8 cellular contexts compared by ENCODE assay signal in the genomic region with DNA sequence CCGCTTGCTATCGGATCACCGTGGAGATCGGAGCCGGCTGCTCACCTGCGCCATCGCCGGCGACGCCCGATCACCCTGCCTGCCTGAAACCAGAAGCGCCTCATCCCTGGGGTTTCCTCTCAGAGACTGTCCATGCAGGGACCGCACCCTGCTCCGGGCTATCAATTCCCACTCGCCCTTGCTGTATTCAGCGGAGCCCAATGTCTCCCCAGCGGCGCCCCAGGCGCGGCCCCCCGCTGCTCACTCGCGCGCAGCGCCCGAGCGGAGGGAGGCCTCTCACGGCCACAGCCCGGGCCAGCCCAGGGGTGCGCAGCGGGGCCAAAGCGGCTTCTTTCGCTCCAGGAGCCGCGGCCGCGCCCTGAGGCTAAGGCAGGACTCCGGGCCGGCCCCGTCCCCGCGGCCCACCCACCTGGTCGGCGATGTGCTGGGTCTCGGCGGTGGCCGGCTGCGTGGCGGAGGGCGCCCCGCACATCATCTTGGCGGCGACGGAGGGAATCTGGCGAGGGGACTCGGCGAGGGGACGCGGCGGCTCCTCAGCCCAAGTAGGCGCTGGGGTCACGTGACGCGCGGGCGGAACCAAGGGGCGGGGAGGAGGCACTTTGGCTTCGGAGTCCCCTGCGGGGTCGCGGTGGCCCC. TPM values are rescaled to one million over a fixed set of nuclear protein-coding genes. Genes with fewer than 3 reads are reported as not detected.
DNase-seq lines count a peak whose midpoint lies in the region; ATAC-seq lines count a peak whose summit lies in the region.

A gene with protein sequence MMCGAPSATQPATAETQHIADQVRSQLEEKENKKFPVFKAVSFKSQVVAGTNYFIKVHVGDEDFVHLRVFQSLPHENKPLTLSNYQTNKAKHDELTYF (minus strand): TSS at position 514 of the 636 bp plus-strand sequence. CDS start 39 bp downstream, at position 475.

- H3K9me3 ChIP-seq in ectodermal cell (ENCODE audit: control insufficient read depth, low read length), result no peaks in the 10 kb centered on the region

- H3K27ac Mint-ChIP-seq in activated CD8-positive, alpha-beta T cell treated with anti-CD3 and anti-CD28 coated beads, Interleukin-2, amount 10 ng/mL, durations not matched to agents 7 days and 5 days, result peak within 1 kb of the TSS; percentile 82

- H3K27me3 ChIP-seq in ectodermal cell (ENCODE audit: control insufficient read depth, insufficient read depth, low read length, poor library complexity, severe bottlenecking), result no peaks in the 10 kb centered on the region

- peaks cover 7% of the 10 kb centered on the region for H3K36me3 ChIP-seq in ectodermal cell (ENCODE audit: control insufficient read depth, insufficient read depth, low read length)

- peaks cover 32% of the 10 kb centered on the region for H3K36me3 Mint-ChIP-seq in activated CD8-positive, alpha-beta T cell treated with anti-CD3 and anti-CD28 coated beads, Interleukin-2, amount 10 ng/mL, durations not matched to agents 7 days and 5 days (ENCODE audit: low read depth)

- peaks cover 12% of the 10 kb centered on the region for H3K4me1 ChIP-seq in ectodermal cell (ENCODE audit: control insufficient read depth, insufficient read depth, low read length)

- no peaks in the 10 kb centered on the region for H3K9me3 Mint-ChIP-seq in activated CD8-positive, alpha-beta T cell treated with anti-CD3 and anti-CD28 coated beads, Interleukin-2, amount 10 ng/mL, durations not matched to agents 7 days and 5 days (ENCODE audit: insufficient read depth)

- peak; percentile 34 for DNase-seq in SKM-1 treated with dmso at 0.1 percent for 144 hours (lab: John Stamatoyannopoulos, UW; ENCODE audit: unreplicated experiment)
- DNase-seq in SKM-1 (lab: John Stamatoyannopoulos, UW; ENCODE audit: unreplicated experiment), result no peak
- DNase-seq in NCI-H526 (lab: John Stamatoyannopoulos, UW), result peak; percentile 45 to 88
- DNase-seq in activated CD8-positive, alpha-beta T cell treated with anti-CD3 and anti-CD28 coated beads, Interleukin-2, amount 10 ng/mL, durations not matched to agents 7 days and 5 days, result peak; percentile 85
- DNase-seq in lung microvascular endothelial cell (ENCODE audit: low read depth in 2 of 2), result peak; percentile 73 to 75
- peak; percentile 55 to 87 (median 65) for DNase-seq in stimulated activated CD4-positive, alpha-beta T cell treated with anti-CD3 and anti-CD28 coated beads, TNF-alpha, amount 100 ng/mL, for 48 hours (ENCODE audit: low read depth in 3 of 3)

- ATAC-seq in HG03064 (IDR thresholded peaks at IDR 0.05; ENCODE audit: low read depth, unreplicated experiment), result peak; percentile 68
- peak; percentile 85 for ATAC-seq in activated CD8-positive, alpha-beta T cell treated with anti-CD3 and anti-CD28 coated beads, Interleukin-2, amount 10 ng/mL, durations not matched to agents 7 days and 5 days

- H3K4me3 Mint-ChIP-seq in activated CD8-positive, alpha-beta T cell treated with anti-CD3 and anti-CD28 coated beads, Interleukin-2, amount 10 ng/mL, durations not matched to agents 7 days and 5 days, result peak within 1 kb of the TSS; percentile 94

- H3K27me3 Mint-ChIP-seq in activated CD8-positive, alpha-beta T cell treated with anti-CD3 and anti-CD28 coated beads, Interleukin-2, amount 10 ng/mL, durations not matched to agents 7 days and 5 days (ENCODE audit: low read depth), result no peaks in the 10 kb centered on the region

- H3K4me3 ChIP-seq in ectodermal cell (ENCODE audit: insufficient read depth, low read depth, low read length), result peak within 1 kb of the TSS; percentile 75

- CTCF ChIA-PET in activated CD8-positive, alpha-beta T cell treated with anti-CD3 and anti-CD28 coated beads, Interleukin-2, amount 10 ng/mL, durations not matched to agents 7 days and 5 days (lab: Charles Lee), result no interaction called here

- 0 to 1% methylated on average over 71 of the region's 71 CpGs for WGBS in ectodermal cell, 2 experiments

- H3K4me1 Mint-ChIP-seq in activated CD8-positive, alpha-beta T cell treated with anti-CD3 and anti-CD28 coated beads, Interleukin-2, amount 10 ng/mL, durations not matched to agents 7 days and 5 days (ENCODE audit: low read depth), result peaks cover 59% of the 10 kb centered on the region

- POLR2A ChIA-PET in activated CD8-positive, alpha-beta T cell treated with anti-CD3 and anti-CD28 coated beads, Interleukin-2, amount 10 ng/mL, durations not matched to agents 7 days and 5 days (lab: Charles Lee), result no interaction called here

- no peak within 1 kb of the TSS for H3K27ac ChIP-seq in ectodermal cell (ENCODE audit: insufficient read depth, low read depth, low read length, poor library complexity, severe bottlenecking)

RNA-seq across cellular contexts. Expression of the gene that starts here (rescaled TPM):
- 10 to 100 TPM; 50.2 to 54.4 TPM for total RNA-seq in activated CD8-positive, alpha-beta T cell treated with anti-CD3 and anti-CD28 coated beads, Interleukin-2, amount 10 ng/mL, durations not matched to agents 7 days and 5 days
- 35.7 TPM for polyA plus RNA-seq in ectodermal cell (2013, experiment 1 of 4)
- polyA plus RNA-seq in ectodermal cell (2013, experiment 2 of 4), result 36.7 TPM
- 33.3 TPM for polyA plus RNA-seq in ectodermal cell (2013, experiment 3 of 4)
- polyA plus RNA-seq in ectodermal cell (2013, experiment 4 of 4), result 39.1 TPM
- 13.1 and 23.0 TPM in 2 replicates for total RNA-seq in lung microvascular endothelial cell
